15 cellular contexts compared by ENCODE assay signal in the genomic region with DNA sequence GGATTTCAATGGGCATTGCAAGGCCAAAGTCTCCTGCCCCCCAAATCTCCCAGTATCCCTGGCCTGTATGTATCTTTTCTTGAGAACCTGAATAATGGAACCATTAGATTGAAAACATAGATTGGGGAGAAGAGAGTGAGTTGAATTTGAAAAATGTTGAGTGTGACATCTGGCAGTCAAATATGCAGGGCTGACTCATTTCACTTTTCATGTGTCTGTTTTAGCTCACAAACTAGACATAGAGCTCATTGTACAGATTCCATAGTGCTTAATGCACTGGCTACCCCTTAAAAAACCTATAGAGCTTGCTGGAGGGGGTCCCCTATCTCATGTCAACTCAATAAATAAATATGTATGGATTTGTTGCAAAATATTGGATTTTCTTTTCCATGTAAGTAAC. TPM values are rescaled to one million over a fixed set of nuclear protein-coding genes. Genes with fewer than 3 reads are reported as not detected.
DNase-seq lines count a peak whose midpoint lies in the region; ATAC-seq and TF ChIP-seq lines count a peak whose summit lies in the region.
"Had no signal": no experiment of that assay in that cellular context is flagged by ENCODE, and none has a peak within 500 bp of the region (broad histone marks: within the 10 kb centered on the region; RNA-seq: fewer than 3 reads in every experiment).

No MANE protein-coding gene starts in this region.

- peak overlapping the region; percentile 73 for H3K9ac ChIP-seq in SK-N-MC (ENCODE audit: insufficient read length)
- H3K9ac ChIP-seq: BLaER1 had no signal

- H3K9me3 Mint-ChIP-seq in activated CD4-positive, alpha-beta memory T cell treated with anti-CD3 and anti-CD28 coated beads, Interleukin-2, amount 10 ng/mL, durations not matched to agents 7 days and 5 days = no peaks in the 10 kb centered on the region
- H3K9me3 Mint-ChIP-seq: activated T-helper 2 cell treated with anti-CD3 and anti-CD28 coated beads, Interferon-gamma antibody, Interleukin-2, Interleukin-4, amounts not matched to agents 10 μg/mL and 5 μg/mL and 100 μg/mL, durations not matched to agents 14 hours and 24 hours and 36 hours; central memory CD8-positive, alpha-beta T cell; naive thymus-derived CD8-positive, alpha-beta T cell had no signal

- peaks cover 79% of the 10 kb centered on the region for H3K36me3 ChIP-seq in SK-N-MC (ENCODE audit: insufficient read depth, low read length)
- no peaks in the 10 kb centered on the region for H3K36me3 ChIP-seq in mesodermal cell (ENCODE audit: control insufficient read depth, insufficient read depth, low read length)
- no peaks in the 10 kb centered on the region for H3K36me3 ChIP-seq in OCI-LY7 (ENCODE audit: insufficient read depth, low read length)
- H3K36me3 ChIP-seq: BLaER1 had no signal

- intact Hi-C loops in OCI-LY7 (cut with micrococcal nuclease; ENCODE audit: unreplicated experiment) = no loop called here

- no peak for TF ChIP-seq CTCF in GM12865 (IDR thresholded peaks at IDR 0.05; ENCODE audit: insufficient read depth, low read depth, low read length, missing control alignments)
- TF ChIP-seq CTCF in OCI-LY7 (conservative IDR thresholded peaks at IDR 0.05; ENCODE audit: low read length) = no peak

- no peak overlapping the region for H3K27ac Mint-ChIP-seq in activated CD4-positive, alpha-beta memory T cell treated with anti-CD3 and anti-CD28 coated beads, Interleukin-2, amount 10 ng/mL, durations not matched to agents 7 days and 5 days
- H3K27ac Mint-ChIP-seq: activated T-helper 2 cell treated with anti-CD3 and anti-CD28 coated beads, Interferon-gamma antibody, Interleukin-2, Interleukin-4, amounts not matched to agents 10 μg/mL and 5 μg/mL and 100 μg/mL, durations not matched to agents 14 hours and 24 hours and 36 hours; naive thymus-derived CD8-positive, alpha-beta T cell had no signal

- no peaks in the 10 kb centered on the region for H3K36me3 Mint-ChIP-seq in activated CD4-positive, alpha-beta memory T cell treated with anti-CD3 and anti-CD28 coated beads, Interleukin-2, amount 10 ng/mL, durations not matched to agents 7 days and 5 days (ENCODE audit: low read depth)
- H3K36me3 Mint-ChIP-seq: naive thymus-derived CD8-positive, alpha-beta T cell had no signal

- no peaks in the 10 kb centered on the region for H3K9me2 ChIP-seq in OCI-LY7 (ENCODE audit: insufficient read depth, low read length)

- H3K4me3 ChIP-seq in GM12865 (ENCODE audit: low read depth, low read length) = no peak overlapping the region
- peak overlapping the region; percentile 67 for H3K4me3 ChIP-seq in SK-N-MC
- H3K4me3 ChIP-seq in mesodermal cell (ENCODE audit: extremely low read depth, insufficient read depth, low read length, poor library complexity, severe bottlenecking) = no peak overlapping the region
- no peak overlapping the region for H3K4me3 ChIP-seq in OCI-LY7 (ENCODE audit: low read depth, low read length, poor library complexity, severe bottlenecking)
- H3K4me3 ChIP-seq: BLaER1, SJCRH30, skin epidermis had no signal

- H3K4me3 Mint-ChIP-seq in activated CD4-positive, alpha-beta memory T cell treated with anti-CD3 and anti-CD28 coated beads, Interleukin-2, amount 10 ng/mL, durations not matched to agents 7 days and 5 days = no peak overlapping the region
- H3K4me3 Mint-ChIP-seq: central memory CD8-positive, alpha-beta T cell; naive thymus-derived CD8-positive, alpha-beta T cell had no signal

- BruUV-seq in OCI-LY7 (replicated peaks; lab: Mats Ljungman, UMichigan) = no TSS peak

- H3K27me3 Mint-ChIP-seq in activated CD4-positive, alpha-beta memory T cell treated with anti-CD3 and anti-CD28 coated beads, Interleukin-2, amount 10 ng/mL, durations not matched to agents 7 days and 5 days = peaks cover 4% of the 10 kb centered on the region

- CTCF ChIA-PET in OCI-LY7 (lab: Charles Lee; ENCODE audit: unreplicated experiment) = no interaction called here
- CTCF ChIA-PET in activated CD4-positive, alpha-beta memory T cell treated with anti-CD3 and anti-CD28 coated beads, Interleukin-2, amount 10 ng/mL, durations not matched to agents 7 days and 5 days (lab: Charles Lee) = no interaction called here

- ATAC-seq in HG02610 (IDR thresholded peaks at IDR 0.05; ENCODE audit: unreplicated experiment) = peak; percentile 63
- ATAC-seq: naive thymus-derived CD8-positive, alpha-beta T cell had no signal

- no peaks in the 10 kb centered on the region for H3K79me2 ChIP-seq in OCI-LY7 (ENCODE audit: insufficient read depth, low read depth, low read length)

- no peaks in the 10 kb centered on the region for H3K4me1 Mint-ChIP-seq in activated CD4-positive, alpha-beta memory T cell treated with anti-CD3 and anti-CD28 coated beads, Interleukin-2, amount 10 ng/mL, durations not matched to agents 7 days and 5 days
- H3K4me1 Mint-ChIP-seq: central memory CD8-positive, alpha-beta T cell; naive thymus-derived CD8-positive, alpha-beta T cell had no signal

- DNase-seq in GM12865 (ENCODE audit: low read depth) (peak; percentile 31), SK-N-MC (ENCODE audit: low read depth, low spot score) (no peak), OCI-LY7 (ENCODE audit: low spot score) (no peak), SKM-1 treated with dmso at 0.1 percent for 144 hours (lab: John Stamatoyannopoulos, UW; ENCODE audit: unreplicated experiment) (no peak), globus pallidus (ENCODE audit: low spot score) (no peak)
- DNase-seq in activated CD4-positive, alpha-beta memory T cell treated with anti-CD3 and anti-CD28 coated beads, Interleukin-2, amount 10 ng/mL, durations not matched to agents 7 days and 5 days = no peak
- DNase-seq: activated CD4-positive, CD25-positive, alpha-beta regulatory T cell treated with anti-CD3 and anti-CD28 coated beads, Interleukin-2, amount 50 U/mL, for 72 hours; naive thymus-derived CD8-positive, alpha-beta T cell; SJCRH30 had no signal

- H3K27ac ChIP-seq in SK-N-MC (peak overlapping the region; percentile 96), mesodermal cell (ENCODE audit: low read depth, low read length, severe bottlenecking) (peak overlapping the region; percentile 99), OCI-LY7 (ENCODE audit: low read depth, low read length, poor library complexity, severe bottlenecking) (no peak overlapping the region)
- H3K27ac ChIP-seq: BLaER1, SJCRH30 had no signal

- H4K20me1 ChIP-seq in OCI-LY7 (ENCODE audit: insufficient read depth, low read length) = no peaks in the 10 kb centered on the region
- H4K20me1 ChIP-seq: BLaER1 had no signal

- POLR2A ChIA-PET in OCI-LY7 (lab: Charles Lee) = no interaction called here
- POLR2A ChIA-PET in activated CD4-positive, alpha-beta memory T cell treated with anti-CD3 and anti-CD28 coated beads, Interleukin-2, amount 10 ng/mL, durations not matched to agents 7 days and 5 days (lab: Charles Lee) = no interaction called here

- peaks cover 4% of the 10 kb centered on the region for H3K4me1 ChIP-seq in mesodermal cell (ENCODE audit: control insufficient read depth, insufficient read depth, low read length, poor library complexity, severe bottlenecking)
- no peaks in the 10 kb centered on the region for H3K4me1 ChIP-seq in OCI-LY7 (ENCODE audit: insufficient read depth, low read length, poor library complexity, severe bottlenecking)
- H3K4me1 ChIP-seq: BLaER1 had no signal

- no peak overlapping the region for H3K4me2 ChIP-seq in OCI-LY7 (ENCODE audit: low read length)
- H3K4me2 ChIP-seq: BLaER1 had no signal

- H2AFZ ChIP-seq in OCI-LY7 (ENCODE audit: low read length) = no peak overlapping the region

- H3K9me3 ChIP-seq in SK-N-MC (ENCODE audit: low read depth, low read length) (no peaks in the 10 kb centered on the region), mesodermal cell (ENCODE audit: control insufficient read depth, low read length) (no peaks in the 10 kb centered on the region), OCI-LY7 (ENCODE audit: low read length) (no peaks in the 10 kb centered on the region)
- H3K9me3 ChIP-seq: BLaER1, SJCRH30 had no signal

RNA-seq across cellular contexts. Expression of a gene that starts 30.8 kb away (rescaled TPM):
- polyA plus RNA-seq in mesodermal cell (2013, experiment 1 of 2) = 15.9 TPM
- 20.7 TPM for polyA plus RNA-seq in mesodermal cell (2013, experiment 2 of 2)
- not detected in 2 replicates for total RNA-seq in OCI-LY7 (2014; rRNA removed; shearing (Covaris generic))
- 0.19 and 0.41 TPM in 2 replicates for total RNA-seq in OCI-LY7 (2022)
- under 1 TPM; 0.15 to 0.18 TPM for total RNA-seq in activated CD4-positive, alpha-beta memory T cell treated with anti-CD3 and anti-CD28 coated beads, Interleukin-2, amount 10 ng/mL, durations not matched to agents 7 days and 5 days
